In genomic region chr17:14903810-14904209, GRCh38 we compare ENCODE assay signal across 21 cellular contexts.
"Had no signal": no experiment of that assay in that cellular context is flagged by ENCODE, and none has a peak within 500 bp of the region (broad histone marks: within the 10 kb centered on the region; RNA-seq: fewer than 3 reads in every experiment).

No MANE protein-coding gene starts in this region.

- ATAC-seq: activated naive CD4-positive, alpha-beta T cell treated with anti-CD3 and anti-CD28 coated beads, Interleukin-2, amount 50 U/mL, for 72 hours; heart left ventricle; left lung; naive thymus-derived CD4-positive, alpha-beta T cell had no signal

- H3K4me3 ChIP-seq: esophagus squamous epithelium, heart left ventricle, left lung, sigmoid colon, stomach, thoracic aorta had no signal

- H3K4me1 ChIP-seq: esophagus squamous epithelium, heart left ventricle, left lung, parathyroid adenoma, sigmoid colon, stomach had no signal

- DNase-seq: activated CD4-positive, alpha-beta T cell treated with anti-CD3 and anti-CD28 coated beads for 1 hour; activated CD4-positive, alpha-beta T cell treated with anti-CD3 and anti-CD28 coated beads, Interleukin-2, amount 50 U/mL, for 4 hours; activated effector memory CD4-positive, alpha-beta T cell treated with anti-CD3 and anti-CD28 coated beads, Interleukin-2, amount 50 U/mL, for 16 hours; activated T-cell treated with anti-CD3 and anti-CD28 coated beads, Interleukin-2, amount 50 U/mL, for 24 hours; amniotic stem cell; cortex of kidney; effector CD4-positive, alpha-beta T cell; esophagus squamous epithelium; heart left ventricle; islet precursor cell; left lung; mammary epithelial cell; naive thymus-derived CD4-positive, alpha-beta T cell; sigmoid colon; stimulated activated CD4-positive, alpha-beta T cell treated with anti-CD3 and anti-CD28 coated beads, Interleukin-12 subunit alpha, Interleukin-12 subunit beta, amount 100 ng/mL, for 4 hours; stimulated activated CD4-positive, alpha-beta T cell treated with anti-CD3 and anti-CD28 coated beads, Interleukin-2, amount 100 ng/mL, for 24 hours; stomach had no signal

- H3K27me3 ChIP-seq: esophagus squamous epithelium, heart left ventricle, left lung, sigmoid colon, stomach had no signal

- H3K36me3 ChIP-seq: esophagus squamous epithelium, heart left ventricle, left lung, sigmoid colon, stomach, thoracic aorta had no signal

- H3K9me3 ChIP-seq: esophagus squamous epithelium, sigmoid colon, thoracic aorta had no signal

- H3K27ac ChIP-seq: esophagus squamous epithelium, heart left ventricle, left lung, parathyroid adenoma, sigmoid colon, stomach, thoracic aorta, VCaP had no signal
